Comparison of ENCODE assay signal across 1 cellular context in the genomic region with DNA sequence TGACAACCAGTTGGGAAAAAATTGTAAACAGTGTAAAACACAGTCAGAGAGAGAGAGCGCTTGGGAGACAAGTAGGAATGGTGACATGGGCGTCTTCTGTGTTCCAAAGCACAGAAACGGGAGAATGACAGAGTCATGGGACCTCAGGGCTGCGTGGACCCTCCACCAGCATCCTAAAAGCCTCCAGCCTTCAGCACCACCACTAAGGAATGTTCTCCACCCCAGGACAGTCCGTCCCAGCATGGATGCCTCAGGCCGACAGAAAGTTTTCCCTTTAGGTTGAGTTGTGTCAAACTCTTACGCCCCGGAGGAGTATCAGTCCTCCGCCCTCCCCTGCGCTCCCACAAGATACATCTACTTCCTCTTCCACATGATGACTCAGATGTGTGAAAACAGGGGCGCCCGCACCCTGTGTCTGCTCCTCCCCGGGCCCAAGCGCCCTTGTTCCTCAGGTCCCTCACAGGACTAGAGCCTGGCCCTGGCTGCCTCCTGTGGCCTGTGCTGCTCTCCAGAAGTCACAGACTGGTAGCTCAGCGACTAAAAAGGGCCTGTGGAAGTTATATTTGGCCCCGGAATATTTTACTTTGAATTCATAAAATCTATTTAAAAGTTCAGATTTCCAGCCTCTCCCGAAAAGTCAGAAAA.
TF ChIP-seq lines count a peak whose summit lies in the region.

No MANE protein-coding gene starts in this region.

TF ChIP-seq in K562, 482 proteins besides CTCF, POLR2A, EP300 and RAD21 (continued from another document):
- TF ChIP-seq, protein P1, sequence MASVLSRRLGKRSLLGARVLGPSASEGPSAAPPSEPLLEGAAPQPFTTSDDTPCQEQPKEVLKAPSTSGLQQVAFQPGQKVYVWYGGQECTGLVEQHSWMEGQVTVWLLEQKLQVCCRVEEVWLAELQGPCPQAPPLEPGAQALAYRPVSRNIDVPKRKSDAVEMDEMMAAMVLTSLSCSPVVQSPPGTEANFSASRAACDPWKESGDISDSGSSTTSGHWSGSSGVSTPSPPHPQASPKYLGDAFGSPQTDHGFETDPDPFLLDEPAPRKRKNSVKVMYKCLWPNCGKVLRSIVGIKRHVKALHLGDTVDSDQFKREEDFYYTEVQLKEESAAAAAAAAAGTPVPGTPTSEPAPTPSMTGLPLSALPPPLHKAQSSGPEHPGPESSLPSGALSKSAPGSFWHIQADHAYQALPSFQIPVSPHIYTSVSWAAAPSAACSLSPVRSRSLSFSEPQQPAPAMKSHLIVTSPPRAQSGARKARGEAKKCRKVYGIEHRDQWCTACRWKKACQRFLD (CRISPR knock-in tag; IDR thresholded peaks at IDR 0.05) = peak; percentile 17; the same call in 1 of the 2 replicates
- TF ChIP-seq, protein P2, sequence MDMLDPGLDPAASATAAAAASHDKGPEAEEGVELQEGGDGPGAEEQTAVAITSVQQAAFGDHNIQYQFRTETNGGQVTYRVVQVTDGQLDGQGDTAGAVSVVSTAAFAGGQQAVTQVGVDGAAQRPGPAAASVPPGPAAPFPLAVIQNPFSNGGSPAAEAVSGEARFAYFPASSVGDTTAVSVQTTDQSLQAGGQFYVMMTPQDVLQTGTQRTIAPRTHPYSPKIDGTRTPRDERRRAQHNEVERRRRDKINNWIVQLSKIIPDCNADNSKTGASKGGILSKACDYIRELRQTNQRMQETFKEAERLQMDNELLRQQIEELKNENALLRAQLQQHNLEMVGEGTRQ (CRISPR knock-in tag; IDR thresholded peaks at IDR 0.05) = no peak
- TF ChIP-seq, protein P3, sequence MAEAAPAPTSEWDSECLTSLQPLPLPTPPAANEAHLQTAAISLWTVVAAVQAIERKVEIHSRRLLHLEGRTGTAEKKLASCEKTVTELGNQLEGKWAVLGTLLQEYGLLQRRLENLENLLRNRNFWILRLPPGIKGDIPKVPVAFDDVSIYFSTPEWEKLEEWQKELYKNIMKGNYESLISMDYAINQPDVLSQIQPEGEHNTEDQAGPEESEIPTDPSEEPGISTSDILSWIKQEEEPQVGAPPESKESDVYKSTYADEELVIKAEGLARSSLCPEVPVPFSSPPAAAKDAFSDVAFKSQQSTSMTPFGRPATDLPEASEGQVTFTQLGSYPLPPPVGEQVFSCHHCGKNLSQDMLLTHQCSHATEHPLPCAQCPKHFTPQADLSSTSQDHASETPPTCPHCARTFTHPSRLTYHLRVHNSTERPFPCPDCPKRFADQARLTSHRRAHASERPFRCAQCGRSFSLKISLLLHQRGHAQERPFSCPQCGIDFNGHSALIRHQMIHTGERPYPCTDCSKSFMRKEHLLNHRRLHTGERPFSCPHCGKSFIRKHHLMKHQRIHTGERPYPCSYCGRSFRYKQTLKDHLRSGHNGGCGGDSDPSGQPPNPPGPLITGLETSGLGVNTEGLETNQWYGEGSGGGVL (CRISPR knock-in tag; IDR thresholded peaks at IDR 0.05) = no peak
